ENCODE assay signal across 1 cellular context in genomic region chr2:189379731-189380261, GRCh38.
TF ChIP-seq lines count a peak whose summit lies in the region.

No MANE protein-coding gene starts in this region.

TF ChIP-seq in WTC11, 78 proteins besides CTCF, POLR2A, EP300 and RAD21 (continued from another document):
- TF ChIP-seq USF1 (CRISPR knock-in tag; IDR thresholded peaks at IDR 0.05) (no peak), PRRX2 (CRISPR knock-in tag; IDR thresholded peaks at IDR 0.05) (no peak), ZBTB43 (CRISPR knock-in tag; IDR thresholded peaks at IDR 0.05) (no peak), AFF4 (CRISPR knock-in tag; IDR thresholded peaks at IDR 0.05; ENCODE audit: borderline replicate concordance) (no peak), ZSCAN18 (CRISPR knock-in tag; IDR thresholded peaks at IDR 0.05) (no peak), FOXP4 (CRISPR knock-in tag; IDR thresholded peaks at IDR 0.05) (no peak), MYBL2 (CRISPR knock-in tag; IDR thresholded peaks at IDR 0.05) (no peak), NR2C2 (CRISPR knock-in tag; IDR thresholded peaks at IDR 0.05) (no peak), CBFB (CRISPR knock-in tag; IDR thresholded peaks at IDR 0.05; ENCODE audit: low read depth) (no peak), IRF1 (CRISPR knock-in tag; IDR thresholded peaks at IDR 0.05) (no peak), ZNF423 (CRISPR knock-in tag; IDR thresholded peaks at IDR 0.05) (no peak), ESRRA (CRISPR knock-in tag; IDR thresholded peaks at IDR 0.05; ENCODE audit: borderline replicate concordance) (no peak)
